ENCODE assay signal across 8 cellular contexts in the genomic region with DNA sequence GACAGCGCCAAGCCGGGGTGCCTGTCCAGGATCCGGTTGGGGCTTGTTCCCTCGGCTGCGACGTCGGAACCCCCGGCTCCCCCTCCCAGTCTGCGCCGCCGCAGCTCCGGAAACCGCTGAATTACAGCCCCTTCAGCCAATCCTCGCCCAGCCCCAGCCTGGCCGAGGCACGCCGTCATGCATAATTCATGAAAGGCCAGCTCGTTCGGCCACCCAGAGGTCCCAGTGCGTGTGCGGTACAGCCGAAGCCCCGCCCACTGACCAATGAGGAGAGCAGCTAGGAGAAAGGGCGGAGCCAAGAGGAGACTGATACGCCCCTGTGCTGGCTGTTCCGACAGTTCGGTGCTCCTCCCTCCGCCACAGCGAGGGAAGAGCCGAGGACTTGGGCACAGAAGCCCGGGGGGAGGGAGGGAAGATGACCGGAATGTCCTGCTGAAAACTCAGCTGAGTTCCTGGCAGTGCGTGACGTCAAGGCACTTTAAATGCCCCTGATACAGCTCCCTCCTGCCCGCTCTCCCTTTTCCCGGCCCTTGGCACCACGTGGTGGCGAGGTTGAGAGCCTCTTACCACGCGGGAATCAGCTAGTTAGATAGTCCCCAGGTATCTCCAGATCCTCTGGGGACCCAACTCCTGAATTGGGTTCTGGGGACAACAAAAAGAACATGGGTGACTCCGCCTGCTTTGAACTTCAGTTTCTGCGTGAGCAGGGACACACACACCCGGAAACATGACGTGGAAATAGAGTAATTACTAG. TPM values are rescaled to one million over a fixed set of nuclear protein-coding genes. Genes with fewer than 3 reads are reported as not detected.
DNase-seq lines count a peak whose midpoint lies in the region; ATAC-seq and TF ChIP-seq lines count a peak whose summit lies in the region.

Gene STAT3 (minus strand): TSS at position 62 of the 754 bp plus-strand sequence. CDS start 39,926 bp downstream, outside the sequence.

- H3K4me3 ChIP-seq in Peyer's patch (peak within 1 kb of the TSS; percentile 79 to 98 (median 98)), esophagus (ENCODE audit: low read depth in 1 of 2, low read length in 2 of 2) (peak within 1 kb of the TSS; percentile 94 to 97), mucosa of stomach (ENCODE audit: low read length) (peak within 1 kb of the TSS; percentile 99)

- TF ChIP-seq POLR2A in Peyer's patch (IDR thresholded peaks at IDR 0.05) = peak; percentile 95 to 97

- H3K27me3 ChIP-seq in Peyer's patch (no peaks in the 10 kb centered on the region), esophagus (ENCODE audit: control insufficient read depth in 1 of 2, insufficient read depth in 2 of 2, low read length in 2 of 2) (no peaks in the 10 kb centered on the region), mucosa of stomach (ENCODE audit: control insufficient read depth, insufficient read depth, low read length) (no peaks in the 10 kb centered on the region)

- DNase-seq in DMS53 (lab: John Stamatoyannopoulos, UW) (peak; percentile 100), KG1 (lab: John Stamatoyannopoulos, UW) (peak; percentile 99), Peyer's patch (peak; percentile 100)
- DNase-seq in activated T-cell treated with anti-CD3 and anti-CD28 coated beads, Interleukin-2, amount 50 U/mL, for 48 hours = peak; percentile 100
- peak; percentile 100 for DNase-seq in stimulated activated CD8-positive, alpha-beta memory T cell treated with anti-CD3 and anti-CD28 coated beads, Interleukin-7, amount 100 ng/mL, for 1 hour (ENCODE audit: low read depth in 2 of 2)

- H3K4me1 ChIP-seq in Peyer's patch (peaks cover 0 to 34% (median 6%) of the 10 kb centered on the region in 4 donors), esophagus (ENCODE audit: control insufficient read depth in 2 of 2, insufficient read depth in 2 of 2, low read length in 1 of 2) (peaks cover 0 to 2% of the 10 kb centered on the region in 2 donors), mucosa of stomach (ENCODE audit: control insufficient read depth, insufficient read depth, low read length) (peaks cover 28% of the 10 kb centered on the region)

- ATAC-seq in GM21723 (IDR thresholded peaks at IDR 0.05; ENCODE audit: unreplicated experiment) = peak; percentile 88

- WGBS in esophagus, 2 donors = 0% methylated on average over 42 to 44 of the region's 44 CpGs

- H3K9me3 ChIP-seq in Peyer's patch (no peaks in the 10 kb centered on the region), esophagus (ENCODE audit: control insufficient read depth in 2 of 2, insufficient read depth in 1 of 2, low read depth in 1 of 2, low read length in 1 of 2) (no peaks in the 10 kb centered on the region), mucosa of stomach (ENCODE audit: control insufficient read depth, low read length) (no peaks in the 10 kb centered on the region)

- no peaks in the 10 kb centered on the region for H3K36me3 ChIP-seq in Peyer's patch
- H3K36me3 ChIP-seq in esophagus (ENCODE audit: control insufficient read depth in 2 of 2, insufficient read depth in 2 of 2, low read length in 1 of 2) = no peaks in the 10 kb centered on the region
- H3K36me3 ChIP-seq in mucosa of stomach (ENCODE audit: control insufficient read depth, insufficient read depth, low read length) = no peaks in the 10 kb centered on the region

- H3K9ac ChIP-seq in mucosa of stomach (ENCODE audit: low read length) = peak within 1 kb of the TSS; percentile 99

- peak within 1 kb of the TSS; percentile 97 to 100 (median 100) for H3K27ac ChIP-seq in Peyer's patch
- H3K27ac ChIP-seq in esophagus (ENCODE audit: low read depth in 2 of 2, low read length in 1 of 2) = peak within 1 kb of the TSS; percentile 99

- TF ChIP-seq CTCF in Peyer's patch (IDR thresholded peaks at IDR 0.05) = peak in 1 of 6 experiments; percentile 8

RNA-seq across cellular contexts. Expression of gene STAT3, which starts in this region (rescaled TPM):
- total RNA-seq in Peyer's patch = 100 to 1,000 TPM; 178 to 219 (median 191) TPM
- 10 to 100 TPM; 30.8 to 64.2 TPM for polyA plus RNA-seq in esophagus

Comparison
In these comparisons a context has a peak if more than half of its experiments do, and no peak if none do; other contexts are left out.
1. Peak in every context shown above with its lines: DNase-seq, ATAC-seq, H3K4me3 ChIP-seq and H3K27ac ChIP-seq.